1 cellular context compared by ENCODE assay signal in the genomic region with DNA sequence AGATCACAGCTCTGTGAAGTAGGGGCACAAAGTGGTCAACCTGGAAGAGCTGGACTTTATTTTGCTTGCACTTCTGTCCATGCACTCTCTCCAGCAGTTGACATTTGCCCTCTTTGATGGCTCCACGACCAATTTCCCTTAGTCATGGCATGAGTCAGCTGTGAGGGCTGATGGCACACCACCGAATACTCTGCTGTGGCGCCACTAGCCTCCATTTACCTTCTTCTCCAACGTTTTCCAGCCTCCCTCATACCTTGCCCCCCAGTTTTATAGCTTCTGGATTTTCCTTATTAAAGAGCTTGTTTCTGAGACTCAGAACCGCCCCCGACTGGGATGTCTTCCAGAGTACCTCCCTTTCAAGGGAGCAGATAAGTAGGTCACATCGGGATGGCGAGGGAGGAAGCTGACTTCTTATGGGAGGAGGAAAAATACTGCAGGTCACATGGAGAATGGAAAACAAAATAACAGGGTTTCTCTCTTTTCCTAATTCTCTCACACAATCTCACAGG.
A peak's percentile ranks its signal among the peaks of the same experiment; 100 is the strongest.
TF ChIP-seq lines count a peak whose summit lies in the region.

No MANE protein-coding gene starts in this region.

TF ChIP-seq in HepG2, 621 proteins besides CTCF, POLR2A, EP300 and RAD21 (continued from another document and continues in another):
- TF ChIP-seq, protein P1, sequence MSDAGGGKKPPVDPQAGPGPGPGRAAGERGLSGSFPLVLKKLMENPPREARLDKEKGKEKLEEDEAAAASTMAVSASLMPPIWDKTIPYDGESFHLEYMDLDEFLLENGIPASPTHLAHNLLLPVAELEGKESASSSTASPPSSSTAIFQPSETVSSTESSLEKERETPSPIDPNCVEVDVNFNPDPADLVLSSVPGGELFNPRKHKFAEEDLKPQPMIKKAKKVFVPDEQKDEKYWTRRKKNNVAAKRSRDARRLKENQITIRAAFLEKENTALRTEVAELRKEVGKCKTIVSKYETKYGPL (CRISPR knock-in tag; IDR thresholded peaks at IDR 0.05) = no peak
- TF ChIP-seq ZSCAN29 (CRISPR knock-in tag; conservative IDR thresholded peaks at IDR 0.05) (no peak), ZFY (CRISPR knock-in tag; IDR thresholded peaks at IDR 0.05) (no peak), BRD4 (CRISPR knock-in tag; IDR thresholded peaks at IDR 0.05) (no peak), CC2D1A (CRISPR knock-in tag; IDR thresholded peaks at IDR 0.05) (no peak), KMT2A (CRISPR knock-in tag; IDR thresholded peaks at IDR 0.05) (no peak), SRSF1 (optimal IDR thresholded peaks at IDR 0.05; ENCODE audit: low read depth, low read length) (no peak), ZBTB20 (CRISPR knock-in tag; IDR thresholded peaks at IDR 0.05; ENCODE audit: borderline replicate concordance, low read depth) (no peak), PHF5A (CRISPR knock-in tag; IDR thresholded peaks at IDR 0.05; ENCODE audit: low read depth, unreplicated experiment) (no peak), ZFP62 (CRISPR knock-in tag; IDR thresholded peaks at IDR 0.05) (no peak), POGZ (CRISPR knock-in tag; IDR thresholded peaks at IDR 0.05) (peak; percentile 71), SETDB1 (CRISPR knock-in tag; IDR thresholded peaks at IDR 0.05; ENCODE audit: borderline replicate concordance) (no peak), ZNF543 (CRISPR knock-in tag; IDR thresholded peaks at IDR 0.05) (no peak), ZNF615 (CRISPR knock-in tag; IDR thresholded peaks at IDR 0.05; ENCODE audit: borderline replicate concordance) (no peak), ZNF10 (CRISPR knock-in tag; IDR thresholded peaks at IDR 0.05; ENCODE audit: borderline replicate concordance, low read depth) (no peak), MIER3 (CRISPR knock-in tag; IDR thresholded peaks at IDR 0.05; ENCODE audit: borderline replicate concordance) (0 out of 2 replicates have a peak, but pooled peaks have one; percentile 57), ZNF460 (CRISPR knock-in tag; IDR thresholded peaks at IDR 0.05; ENCODE audit: borderline replicate concordance) (no peak), ZKSCAN8 (CRISPR knock-in tag; IDR thresholded peaks at IDR 0.05; ENCODE audit: borderline replicate concordance) (peak; percentile 25; the same call in 1 of the 2 replicates), ZNF138 (CRISPR knock-in tag; IDR thresholded peaks at IDR 0.05; ENCODE audit: low read depth) (no peak), ZFP36 (IDR thresholded peaks at IDR 0.05; ENCODE audit: borderline replicate concordance, low read depth, low read length, partially characterized antibody) (no peak), ZNF777 (CRISPR knock-in tag; IDR thresholded peaks at IDR 0.05) (no peak), RFX5 (IDR thresholded peaks at IDR 0.05; ENCODE audit: low read depth, low read length) (no peak), ZNF674 (CRISPR knock-in tag; IDR thresholded peaks at IDR 0.05; ENCODE audit: low read depth) (no peak)
- TF ChIP-seq, protein P2, sequence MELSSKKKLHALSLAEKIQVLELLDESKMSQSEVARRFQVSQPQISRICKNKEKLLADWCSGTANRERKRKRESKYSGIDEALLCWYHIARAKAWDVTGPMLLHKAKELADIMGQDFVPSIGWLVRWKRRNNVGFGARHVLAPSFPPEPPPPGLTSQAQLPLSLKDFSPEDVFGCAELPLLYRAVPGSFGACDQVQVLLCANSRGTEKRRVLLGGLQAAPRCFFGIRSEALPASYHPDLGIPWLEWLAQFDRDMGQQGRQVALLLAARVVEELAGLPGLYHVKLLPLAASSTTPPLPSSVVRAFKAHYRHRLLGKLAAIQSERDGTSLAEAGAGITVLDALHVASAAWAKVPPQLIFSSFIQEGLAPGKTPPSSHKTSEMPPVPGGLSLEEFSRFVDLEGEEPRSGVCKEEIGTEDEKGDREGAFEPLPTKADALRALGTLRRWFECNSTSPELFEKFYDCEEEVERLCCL (CRISPR knock-in tag; IDR thresholded peaks at IDR 0.05; ENCODE audit: borderline replicate concordance) = no peak
- TF ChIP-seq, protein P3, sequence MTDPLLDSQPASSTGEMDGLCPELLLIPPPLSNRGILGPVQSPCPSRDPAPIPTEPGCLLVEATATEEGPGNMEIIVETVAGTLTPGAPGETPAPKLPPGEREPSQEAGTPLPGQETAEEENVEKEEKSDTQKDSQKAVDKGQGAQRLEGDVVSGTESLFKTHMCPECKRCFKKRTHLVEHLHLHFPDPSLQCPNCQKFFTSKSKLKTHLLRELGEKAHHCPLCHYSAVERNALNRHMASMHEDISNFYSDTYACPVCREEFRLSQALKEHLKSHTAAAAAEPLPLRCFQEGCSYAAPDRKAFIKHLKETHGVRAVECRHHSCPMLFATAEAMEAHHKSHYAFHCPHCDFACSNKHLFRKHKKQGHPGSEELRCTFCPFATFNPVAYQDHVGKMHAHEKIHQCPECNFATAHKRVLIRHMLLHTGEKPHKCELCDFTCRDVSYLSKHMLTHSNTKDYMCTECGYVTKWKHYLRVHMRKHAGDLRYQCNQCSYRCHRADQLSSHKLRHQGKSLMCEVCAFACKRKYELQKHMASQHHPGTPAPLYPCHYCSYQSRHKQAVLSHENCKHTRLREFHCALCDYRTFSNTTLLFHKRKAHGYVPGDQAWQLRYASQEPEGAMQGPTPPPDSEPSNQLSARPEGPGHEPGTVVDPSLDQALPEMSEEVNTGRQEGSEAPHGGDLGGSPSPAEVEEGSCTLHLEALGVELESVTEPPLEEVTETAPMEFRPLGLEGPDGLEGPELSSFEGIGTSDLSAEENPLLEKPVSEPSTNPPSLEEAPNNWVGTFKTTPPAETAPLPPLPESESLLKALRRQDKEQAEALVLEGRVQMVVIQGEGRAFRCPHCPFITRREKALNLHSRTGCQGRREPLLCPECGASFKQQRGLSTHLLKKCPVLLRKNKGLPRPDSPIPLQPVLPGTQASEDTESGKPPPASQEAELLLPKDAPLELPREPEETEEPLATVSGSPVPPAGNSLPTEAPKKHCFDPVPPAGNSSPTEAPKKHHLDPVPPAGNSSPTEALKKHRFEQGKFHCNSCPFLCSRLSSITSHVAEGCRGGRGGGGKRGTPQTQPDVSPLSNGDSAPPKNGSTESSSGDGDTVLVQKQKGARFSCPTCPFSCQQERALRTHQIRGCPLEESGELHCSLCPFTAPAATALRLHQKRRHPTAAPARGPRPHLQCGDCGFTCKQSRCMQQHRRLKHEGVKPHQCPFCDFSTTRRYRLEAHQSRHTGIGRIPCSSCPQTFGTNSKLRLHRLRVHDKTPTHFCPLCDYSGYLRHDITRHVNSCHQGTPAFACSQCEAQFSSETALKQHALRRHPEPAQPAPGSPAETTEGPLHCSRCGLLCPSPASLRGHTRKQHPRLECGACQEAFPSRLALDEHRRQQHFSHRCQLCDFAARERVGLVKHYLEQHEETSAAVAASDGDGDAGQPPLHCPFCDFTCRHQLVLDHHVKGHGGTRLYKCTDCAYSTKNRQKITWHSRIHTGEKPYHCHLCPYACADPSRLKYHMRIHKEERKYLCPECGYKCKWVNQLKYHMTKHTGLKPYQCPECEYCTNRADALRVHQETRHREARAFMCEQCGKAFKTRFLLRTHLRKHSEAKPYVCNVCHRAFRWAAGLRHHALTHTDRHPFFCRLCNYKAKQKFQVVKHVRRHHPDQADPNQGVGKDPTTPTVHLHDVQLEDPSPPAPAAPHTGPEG (CRISPR knock-in tag; IDR thresholded peaks at IDR 0.05) = no peak
- TF ChIP-seq, protein P4, sequence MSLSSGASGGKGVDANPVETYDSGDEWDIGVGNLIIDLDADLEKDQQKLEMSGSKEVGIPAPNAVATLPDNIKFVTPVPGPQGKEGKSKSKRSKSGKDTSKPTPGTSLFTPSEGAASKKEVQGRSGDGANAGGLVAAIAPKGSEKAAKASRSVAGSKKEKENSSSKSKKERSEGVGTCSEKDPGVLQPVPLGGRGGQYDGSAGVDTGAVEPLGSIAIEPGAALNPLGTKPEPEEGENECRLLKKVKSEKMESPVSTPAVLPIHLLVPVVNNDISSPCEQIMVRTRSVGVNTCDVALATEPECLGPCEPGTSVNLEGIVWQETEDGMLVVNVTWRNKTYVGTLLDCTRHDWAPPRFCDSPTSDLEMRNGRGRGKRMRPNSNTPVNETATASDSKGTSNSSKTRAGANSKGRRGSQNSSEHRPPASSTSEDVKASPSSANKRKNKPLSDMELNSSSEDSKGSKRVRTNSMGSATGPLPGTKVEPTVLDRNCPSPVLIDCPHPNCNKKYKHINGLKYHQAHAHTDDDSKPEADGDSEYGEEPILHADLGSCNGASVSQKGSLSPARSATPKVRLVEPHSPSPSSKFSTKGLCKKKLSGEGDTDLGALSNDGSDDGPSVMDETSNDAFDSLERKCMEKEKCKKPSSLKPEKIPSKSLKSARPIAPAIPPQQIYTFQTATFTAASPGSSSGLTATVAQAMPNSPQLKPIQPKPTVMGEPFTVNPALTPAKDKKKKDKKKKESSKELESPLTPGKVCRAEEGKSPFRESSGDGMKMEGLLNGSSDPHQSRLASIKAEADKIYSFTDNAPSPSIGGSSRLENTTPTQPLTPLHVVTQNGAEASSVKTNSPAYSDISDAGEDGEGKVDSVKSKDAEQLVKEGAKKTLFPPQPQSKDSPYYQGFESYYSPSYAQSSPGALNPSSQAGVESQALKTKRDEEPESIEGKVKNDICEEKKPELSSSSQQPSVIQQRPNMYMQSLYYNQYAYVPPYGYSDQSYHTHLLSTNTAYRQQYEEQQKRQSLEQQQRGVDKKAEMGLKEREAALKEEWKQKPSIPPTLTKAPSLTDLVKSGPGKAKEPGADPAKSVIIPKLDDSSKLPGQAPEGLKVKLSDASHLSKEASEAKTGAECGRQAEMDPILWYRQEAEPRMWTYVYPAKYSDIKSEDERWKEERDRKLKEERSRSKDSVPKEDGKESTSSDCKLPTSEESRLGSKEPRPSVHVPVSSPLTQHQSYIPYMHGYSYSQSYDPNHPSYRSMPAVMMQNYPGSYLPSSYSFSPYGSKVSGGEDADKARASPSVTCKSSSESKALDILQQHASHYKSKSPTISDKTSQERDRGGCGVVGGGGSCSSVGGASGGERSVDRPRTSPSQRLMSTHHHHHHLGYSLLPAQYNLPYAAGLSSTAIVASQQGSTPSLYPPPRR (CRISPR knock-in tag; IDR thresholded peaks at IDR 0.05; ENCODE audit: borderline replicate concordance) = no peak
- TF ChIP-seq, protein P5, sequence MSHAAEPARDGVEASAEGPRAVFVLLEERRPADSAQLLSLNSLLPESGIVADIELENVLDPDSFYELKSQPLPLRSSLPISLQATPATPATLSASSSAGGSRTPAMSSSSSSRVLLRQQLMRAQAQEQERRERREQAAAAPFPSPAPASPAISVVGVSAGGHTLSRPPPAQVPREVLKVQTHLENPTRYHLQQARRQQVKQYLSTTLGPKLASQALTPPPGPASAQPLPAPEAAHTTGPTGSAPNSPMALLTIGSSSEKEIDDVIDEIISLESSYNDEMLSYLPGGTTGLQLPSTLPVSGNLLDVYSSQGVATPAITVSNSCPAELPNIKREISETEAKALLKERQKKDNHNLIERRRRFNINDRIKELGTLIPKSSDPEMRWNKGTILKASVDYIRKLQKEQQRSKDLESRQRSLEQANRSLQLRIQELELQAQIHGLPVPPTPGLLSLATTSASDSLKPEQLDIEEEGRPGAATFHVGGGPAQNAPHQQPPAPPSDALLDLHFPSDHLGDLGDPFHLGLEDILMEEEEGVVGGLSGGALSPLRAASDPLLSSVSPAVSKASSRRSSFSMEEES (CRISPR knock-in tag; IDR thresholded peaks at IDR 0.05) = no peak
- TF ChIP-seq, protein P6, sequence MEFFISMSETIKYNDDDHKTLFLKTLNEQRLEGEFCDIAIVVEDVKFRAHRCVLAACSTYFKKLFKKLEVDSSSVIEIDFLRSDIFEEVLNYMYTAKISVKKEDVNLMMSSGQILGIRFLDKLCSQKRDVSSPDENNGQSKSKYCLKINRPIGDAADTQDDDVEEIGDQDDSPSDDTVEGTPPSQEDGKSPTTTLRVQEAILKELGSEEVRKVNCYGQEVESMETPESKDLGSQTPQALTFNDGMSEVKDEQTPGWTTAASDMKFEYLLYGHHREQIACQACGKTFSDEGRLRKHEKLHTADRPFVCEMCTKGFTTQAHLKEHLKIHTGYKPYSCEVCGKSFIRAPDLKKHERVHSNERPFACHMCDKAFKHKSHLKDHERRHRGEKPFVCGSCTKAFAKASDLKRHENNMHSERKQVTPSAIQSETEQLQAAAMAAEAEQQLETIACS (CRISPR knock-in tag; IDR thresholded peaks at IDR 0.05) = no peak
- TF ChIP-seq, protein P7, sequence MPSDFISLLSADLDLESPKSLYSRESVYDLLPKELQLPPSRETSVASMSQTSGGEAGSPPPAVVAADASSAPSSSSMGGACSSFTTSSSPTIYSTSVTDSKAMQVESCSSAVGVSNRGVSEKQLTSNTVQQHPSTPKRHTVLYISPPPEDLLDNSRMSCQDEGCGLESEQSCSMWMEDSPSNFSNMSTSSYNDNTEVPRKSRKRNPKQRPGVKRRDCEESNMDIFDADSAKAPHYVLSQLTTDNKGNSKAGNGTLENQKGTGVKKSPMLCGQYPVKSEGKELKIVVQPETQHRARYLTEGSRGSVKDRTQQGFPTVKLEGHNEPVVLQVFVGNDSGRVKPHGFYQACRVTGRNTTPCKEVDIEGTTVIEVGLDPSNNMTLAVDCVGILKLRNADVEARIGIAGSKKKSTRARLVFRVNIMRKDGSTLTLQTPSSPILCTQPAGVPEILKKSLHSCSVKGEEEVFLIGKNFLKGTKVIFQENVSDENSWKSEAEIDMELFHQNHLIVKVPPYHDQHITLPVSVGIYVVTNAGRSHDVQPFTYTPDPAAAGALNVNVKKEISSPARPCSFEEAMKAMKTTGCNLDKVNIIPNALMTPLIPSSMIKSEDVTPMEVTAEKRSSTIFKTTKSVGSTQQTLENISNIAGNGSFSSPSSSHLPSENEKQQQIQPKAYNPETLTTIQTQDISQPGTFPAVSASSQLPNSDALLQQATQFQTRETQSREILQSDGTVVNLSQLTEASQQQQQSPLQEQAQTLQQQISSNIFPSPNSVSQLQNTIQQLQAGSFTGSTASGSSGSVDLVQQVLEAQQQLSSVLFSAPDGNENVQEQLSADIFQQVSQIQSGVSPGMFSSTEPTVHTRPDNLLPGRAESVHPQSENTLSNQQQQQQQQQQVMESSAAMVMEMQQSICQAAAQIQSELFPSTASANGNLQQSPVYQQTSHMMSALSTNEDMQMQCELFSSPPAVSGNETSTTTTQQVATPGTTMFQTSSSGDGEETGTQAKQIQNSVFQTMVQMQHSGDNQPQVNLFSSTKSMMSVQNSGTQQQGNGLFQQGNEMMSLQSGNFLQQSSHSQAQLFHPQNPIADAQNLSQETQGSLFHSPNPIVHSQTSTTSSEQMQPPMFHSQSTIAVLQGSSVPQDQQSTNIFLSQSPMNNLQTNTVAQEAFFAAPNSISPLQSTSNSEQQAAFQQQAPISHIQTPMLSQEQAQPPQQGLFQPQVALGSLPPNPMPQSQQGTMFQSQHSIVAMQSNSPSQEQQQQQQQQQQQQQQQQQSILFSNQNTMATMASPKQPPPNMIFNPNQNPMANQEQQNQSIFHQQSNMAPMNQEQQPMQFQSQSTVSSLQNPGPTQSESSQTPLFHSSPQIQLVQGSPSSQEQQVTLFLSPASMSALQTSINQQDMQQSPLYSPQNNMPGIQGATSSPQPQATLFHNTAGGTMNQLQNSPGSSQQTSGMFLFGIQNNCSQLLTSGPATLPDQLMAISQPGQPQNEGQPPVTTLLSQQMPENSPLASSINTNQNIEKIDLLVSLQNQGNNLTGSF (CRISPR knock-in tag; IDR thresholded peaks at IDR 0.05) = no peak
